ENCODE assay signal across 1 cellular context in the genomic region with DNA sequence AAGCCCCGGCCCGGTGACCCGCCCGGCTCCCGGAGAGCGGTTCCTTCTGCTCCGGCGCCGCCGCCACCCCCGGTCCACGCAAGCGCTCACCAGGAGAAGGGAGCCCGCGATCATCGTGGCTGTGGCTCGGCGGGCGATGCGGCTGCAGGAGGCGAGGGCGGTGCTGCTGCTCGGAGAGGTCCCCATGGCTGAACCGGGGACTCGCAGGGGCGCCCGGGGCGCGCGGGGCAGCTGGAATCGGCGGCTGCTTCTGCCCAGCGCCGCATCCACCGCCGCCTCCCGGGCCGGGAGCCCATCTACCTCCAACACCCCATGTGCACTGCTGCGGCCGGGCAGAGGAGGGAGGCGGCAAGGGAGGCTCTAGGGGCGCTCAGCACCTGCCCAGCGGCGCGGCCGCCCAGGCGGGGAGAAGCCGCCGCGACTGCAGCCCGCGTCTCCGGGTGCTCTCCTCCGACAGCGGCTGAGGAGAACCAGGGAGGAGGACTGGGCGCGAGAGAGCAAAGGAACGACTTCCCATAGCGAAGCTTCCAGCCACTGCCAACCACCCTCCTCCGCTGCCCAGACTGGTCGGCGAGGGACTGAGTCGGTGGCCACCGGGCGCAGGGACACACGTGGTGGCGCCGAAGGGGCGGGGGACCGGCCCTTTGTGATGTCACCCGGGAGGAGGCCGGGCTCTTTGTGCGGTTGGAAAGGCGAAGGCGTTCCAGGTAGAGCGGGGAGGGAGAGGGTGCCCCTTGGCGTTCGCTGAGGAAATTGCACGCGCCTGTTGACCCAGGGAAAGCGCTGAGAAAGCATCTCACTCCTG.
A peak's percentile ranks its signal among the peaks of the same experiment; 100 is the strongest.
TF ChIP-seq lines count a peak whose summit lies in the region.

A gene with protein sequence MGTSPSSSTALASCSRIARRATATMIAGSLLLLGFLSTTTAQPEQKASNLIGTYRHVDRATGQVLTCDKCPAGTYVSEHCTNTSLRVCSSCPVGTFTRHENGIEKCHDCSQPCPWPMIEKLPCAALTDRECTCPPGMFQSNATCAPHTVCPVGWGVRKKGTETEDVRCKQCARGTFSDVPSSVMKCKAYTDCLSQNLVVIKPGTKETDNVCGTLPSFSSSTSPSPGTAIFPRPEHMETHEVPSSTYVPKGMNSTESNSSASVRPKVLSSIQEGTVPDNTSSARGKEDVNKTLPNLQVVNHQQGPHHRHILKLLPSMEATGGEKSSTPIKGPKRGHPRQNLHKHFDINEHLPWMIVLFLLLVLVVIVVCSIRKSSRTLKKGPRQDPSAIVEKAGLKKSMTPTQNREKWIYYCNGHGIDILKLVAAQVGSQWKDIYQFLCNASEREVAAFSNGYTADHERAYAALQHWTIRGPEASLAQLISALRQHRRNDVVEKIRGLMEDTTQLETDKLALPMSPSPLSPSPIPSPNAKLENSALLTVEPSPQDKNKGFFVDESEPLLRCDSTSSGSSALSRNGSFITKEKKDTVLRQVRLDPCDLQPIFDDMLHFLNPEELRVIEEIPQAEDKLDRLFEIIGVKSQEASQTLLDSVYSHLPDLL (minus strand): TSS at position 580 of the 805 bp plus-strand sequence. CDS start 394 bp downstream, at position 186.

TF ChIP-seq in HepG2, 621 proteins besides CTCF, POLR2A, EP300 and RAD21 (continued from another document and continues in another):
- TF ChIP-seq, protein P1, sequence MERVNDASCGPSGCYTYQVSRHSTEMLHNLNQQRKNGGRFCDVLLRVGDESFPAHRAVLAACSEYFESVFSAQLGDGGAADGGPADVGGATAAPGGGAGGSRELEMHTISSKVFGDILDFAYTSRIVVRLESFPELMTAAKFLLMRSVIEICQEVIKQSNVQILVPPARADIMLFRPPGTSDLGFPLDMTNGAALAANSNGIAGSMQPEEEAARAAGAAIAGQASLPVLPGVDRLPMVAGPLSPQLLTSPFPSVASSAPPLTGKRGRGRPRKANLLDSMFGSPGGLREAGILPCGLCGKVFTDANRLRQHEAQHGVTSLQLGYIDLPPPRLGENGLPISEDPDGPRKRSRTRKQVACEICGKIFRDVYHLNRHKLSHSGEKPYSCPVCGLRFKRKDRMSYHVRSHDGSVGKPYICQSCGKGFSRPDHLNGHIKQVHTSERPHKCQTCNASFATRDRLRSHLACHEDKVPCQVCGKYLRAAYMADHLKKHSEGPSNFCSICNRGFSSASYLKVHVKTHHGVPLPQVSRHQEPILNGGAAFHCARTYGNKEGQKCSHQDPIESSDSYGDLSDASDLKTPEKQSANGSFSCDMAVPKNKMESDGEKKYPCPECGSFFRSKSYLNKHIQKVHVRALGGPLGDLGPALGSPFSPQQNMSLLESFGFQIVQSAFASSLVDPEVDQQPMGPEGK (CRISPR knock-in tag; IDR thresholded peaks at IDR 0.05) = peak; percentile 84
- TF ChIP-seq GFI1 (CRISPR knock-in tag; IDR thresholded peaks at IDR 0.05; ENCODE audit: borderline replicate concordance) = peak; percentile 75; the same call in 1 of the 2 replicates
- 0 out of 2 replicates have a peak, but pooled peaks have one; percentile 84 for TF ChIP-seq WIZ (CRISPR knock-in tag; IDR thresholded peaks at IDR 0.05)
- TF ChIP-seq RFX1 (IDR thresholded peaks at IDR 0.05) = no peak
- TF ChIP-seq FOXO1 (CRISPR knock-in tag; IDR thresholded peaks at IDR 0.05) = 0 out of 2 replicates have a peak, but pooled peaks have one; percentile 62
- peak; percentile 40; the same call in 1 of the 2 replicates for TF ChIP-seq HNF4A (CRISPR knock-in tag; IDR thresholded peaks at IDR 0.05)
- peak; percentile 98 for TF ChIP-seq KLF6 (CRISPR knock-in tag; IDR thresholded peaks at IDR 0.05)
- peak; percentile 70; the same call in 1 of the 2 replicates for TF ChIP-seq ZNF841 (CRISPR knock-in tag; IDR thresholded peaks at IDR 0.05; ENCODE audit: borderline replicate concordance)
- no peak for TF ChIP-seq ZNF180 (CRISPR knock-in tag; IDR thresholded peaks at IDR 0.05; ENCODE audit: borderline replicate concordance, low read depth)
- 0 out of 2 replicates have a peak, but pooled peaks have one; percentile 38 for TF ChIP-seq ZKSCAN5 (CRISPR knock-in tag; IDR thresholded peaks at IDR 0.05)
- TF ChIP-seq NR2F6 (IDR thresholded peaks at IDR 0.05) = no peak
- peak; percentile 61; the same call in 1 of the 2 replicates for TF ChIP-seq NR2F6 (CRISPR knock-in tag; IDR thresholded peaks at IDR 0.05)
- TF ChIP-seq, protein P2, sequence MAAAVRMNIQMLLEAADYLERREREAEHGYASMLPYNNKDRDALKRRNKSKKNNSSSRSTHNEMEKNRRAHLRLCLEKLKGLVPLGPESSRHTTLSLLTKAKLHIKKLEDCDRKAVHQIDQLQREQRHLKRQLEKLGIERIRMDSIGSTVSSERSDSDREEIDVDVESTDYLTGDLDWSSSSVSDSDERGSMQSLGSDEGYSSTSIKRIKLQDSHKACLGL (CRISPR knock-in tag; IDR thresholded peaks at IDR 0.05) = peak; percentile 99; the same call in 1 of the 2 replicates
- TF ChIP-seq SMC3 (IDR thresholded peaks at IDR 0.05; ENCODE audit: low read length) = peak; percentile 95
- TF ChIP-seq, protein P3, sequence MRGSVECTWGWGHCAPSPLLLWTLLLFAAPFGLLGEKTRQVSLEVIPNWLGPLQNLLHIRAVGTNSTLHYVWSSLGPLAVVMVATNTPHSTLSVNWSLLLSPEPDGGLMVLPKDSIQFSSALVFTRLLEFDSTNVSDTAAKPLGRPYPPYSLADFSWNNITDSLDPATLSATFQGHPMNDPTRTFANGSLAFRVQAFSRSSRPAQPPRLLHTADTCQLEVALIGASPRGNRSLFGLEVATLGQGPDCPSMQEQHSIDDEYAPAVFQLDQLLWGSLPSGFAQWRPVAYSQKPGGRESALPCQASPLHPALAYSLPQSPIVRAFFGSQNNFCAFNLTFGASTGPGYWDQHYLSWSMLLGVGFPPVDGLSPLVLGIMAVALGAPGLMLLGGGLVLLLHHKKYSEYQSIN (CRISPR knock-in tag; IDR thresholded peaks at IDR 0.05; ENCODE audit: borderline replicate concordance) = 0 out of 2 replicates have a peak, but pooled peaks have one; percentile 1
- peak; percentile 93 for TF ChIP-seq POGZ (CRISPR knock-in tag; IDR thresholded peaks at IDR 0.05)
- TF ChIP-seq, protein P4, sequence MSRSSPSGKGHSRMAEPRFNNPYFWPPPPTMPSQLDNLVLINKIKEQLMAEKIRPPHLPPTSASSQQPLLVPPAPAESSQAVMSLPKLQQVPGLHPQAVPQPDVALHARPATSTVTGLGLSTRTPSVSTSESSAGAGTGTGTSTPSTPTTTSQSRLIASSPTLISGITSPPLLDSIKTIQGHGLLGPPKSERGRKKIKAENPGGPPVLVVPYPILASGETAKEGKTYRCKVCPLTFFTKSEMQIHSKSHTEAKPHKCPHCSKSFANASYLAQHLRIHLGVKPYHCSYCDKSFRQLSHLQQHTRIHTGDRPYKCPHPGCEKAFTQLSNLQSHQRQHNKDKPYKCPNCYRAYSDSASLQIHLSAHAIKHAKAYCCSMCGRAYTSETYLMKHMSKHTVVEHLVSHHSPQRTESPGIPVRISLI (CRISPR knock-in tag; IDR thresholded peaks at IDR 0.05; ENCODE audit: borderline replicate concordance) = no peak
- TF ChIP-seq, protein P5, sequence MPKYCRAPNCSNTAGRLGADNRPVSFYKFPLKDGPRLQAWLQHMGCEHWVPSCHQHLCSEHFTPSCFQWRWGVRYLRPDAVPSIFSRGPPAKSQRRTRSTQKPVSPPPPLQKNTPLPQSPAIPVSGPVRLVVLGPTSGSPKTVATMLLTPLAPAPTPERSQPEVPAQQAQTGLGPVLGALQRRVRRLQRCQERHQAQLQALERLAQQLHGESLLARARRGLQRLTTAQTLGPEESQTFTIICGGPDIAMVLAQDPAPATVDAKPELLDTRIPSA (CRISPR knock-in tag; IDR thresholded peaks at IDR 0.05; ENCODE audit: borderline replicate concordance) = peak; percentile 41; the same call in 1 of the 2 replicates
- TF ChIP-seq, protein P6, sequence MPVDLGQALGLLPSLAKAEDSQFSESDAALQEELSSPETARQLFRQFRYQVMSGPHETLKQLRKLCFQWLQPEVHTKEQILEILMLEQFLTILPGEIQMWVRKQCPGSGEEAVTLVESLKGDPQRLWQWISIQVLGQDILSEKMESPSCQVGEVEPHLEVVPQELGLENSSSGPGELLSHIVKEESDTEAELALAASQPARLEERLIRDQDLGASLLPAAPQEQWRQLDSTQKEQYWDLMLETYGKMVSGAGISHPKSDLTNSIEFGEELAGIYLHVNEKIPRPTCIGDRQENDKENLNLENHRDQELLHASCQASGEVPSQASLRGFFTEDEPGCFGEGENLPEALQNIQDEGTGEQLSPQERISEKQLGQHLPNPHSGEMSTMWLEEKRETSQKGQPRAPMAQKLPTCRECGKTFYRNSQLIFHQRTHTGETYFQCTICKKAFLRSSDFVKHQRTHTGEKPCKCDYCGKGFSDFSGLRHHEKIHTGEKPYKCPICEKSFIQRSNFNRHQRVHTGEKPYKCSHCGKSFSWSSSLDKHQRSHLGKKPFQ (CRISPR knock-in tag; IDR thresholded peaks at IDR 0.05; ENCODE audit: insufficient replicate concordance) = no peak
- peak; percentile 53; the same call in 1 of the 2 replicates for TF ChIP-seq FOXK1 (CRISPR knock-in tag; IDR thresholded peaks at IDR 0.05; ENCODE audit: borderline replicate concordance, low read depth)
- TF ChIP-seq XRCC5 (optimal IDR thresholded peaks at IDR 0.05; ENCODE audit: low read length) = peak; percentile 99
- peak; percentile 85; the same call in 1 of the 2 replicates for TF ChIP-seq ZNF232 (CRISPR knock-in tag; IDR thresholded peaks at IDR 0.05; ENCODE audit: borderline replicate concordance)
- peak; percentile 75; the same call in 1 of the 2 replicates for TF ChIP-seq ZNF33B (CRISPR knock-in tag; IDR thresholded peaks at IDR 0.05)
- TF ChIP-seq, protein P7, sequence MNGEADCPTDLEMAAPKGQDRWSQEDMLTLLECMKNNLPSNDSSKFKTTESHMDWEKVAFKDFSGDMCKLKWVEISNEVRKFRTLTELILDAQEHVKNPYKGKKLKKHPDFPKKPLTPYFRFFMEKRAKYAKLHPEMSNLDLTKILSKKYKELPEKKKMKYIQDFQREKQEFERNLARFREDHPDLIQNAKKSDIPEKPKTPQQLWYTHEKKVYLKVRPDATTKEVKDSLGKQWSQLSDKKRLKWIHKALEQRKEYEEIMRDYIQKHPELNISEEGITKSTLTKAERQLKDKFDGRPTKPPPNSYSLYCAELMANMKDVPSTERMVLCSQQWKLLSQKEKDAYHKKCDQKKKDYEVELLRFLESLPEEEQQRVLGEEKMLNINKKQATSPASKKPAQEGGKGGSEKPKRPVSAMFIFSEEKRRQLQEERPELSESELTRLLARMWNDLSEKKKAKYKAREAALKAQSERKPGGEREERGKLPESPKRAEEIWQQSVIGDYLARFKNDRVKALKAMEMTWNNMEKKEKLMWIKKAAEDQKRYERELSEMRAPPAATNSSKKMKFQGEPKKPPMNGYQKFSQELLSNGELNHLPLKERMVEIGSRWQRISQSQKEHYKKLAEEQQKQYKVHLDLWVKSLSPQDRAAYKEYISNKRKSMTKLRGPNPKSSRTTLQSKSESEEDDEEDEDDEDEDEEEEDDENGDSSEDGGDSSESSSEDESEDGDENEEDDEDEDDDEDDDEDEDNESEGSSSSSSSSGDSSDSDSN (CRISPR knock-in tag; IDR thresholded peaks at IDR 0.05) = peak; percentile 95
- peak; percentile 80; the same call in 1 of the 2 replicates for TF ChIP-seq KLF9 (CRISPR knock-in tag; IDR thresholded peaks at IDR 0.05; ENCODE audit: low read depth)
- peak; percentile 72; the same call in 1 of the 2 replicates for TF ChIP-seq KDM4B (CRISPR knock-in tag; IDR thresholded peaks at IDR 0.05)
- TF ChIP-seq, protein P8, sequence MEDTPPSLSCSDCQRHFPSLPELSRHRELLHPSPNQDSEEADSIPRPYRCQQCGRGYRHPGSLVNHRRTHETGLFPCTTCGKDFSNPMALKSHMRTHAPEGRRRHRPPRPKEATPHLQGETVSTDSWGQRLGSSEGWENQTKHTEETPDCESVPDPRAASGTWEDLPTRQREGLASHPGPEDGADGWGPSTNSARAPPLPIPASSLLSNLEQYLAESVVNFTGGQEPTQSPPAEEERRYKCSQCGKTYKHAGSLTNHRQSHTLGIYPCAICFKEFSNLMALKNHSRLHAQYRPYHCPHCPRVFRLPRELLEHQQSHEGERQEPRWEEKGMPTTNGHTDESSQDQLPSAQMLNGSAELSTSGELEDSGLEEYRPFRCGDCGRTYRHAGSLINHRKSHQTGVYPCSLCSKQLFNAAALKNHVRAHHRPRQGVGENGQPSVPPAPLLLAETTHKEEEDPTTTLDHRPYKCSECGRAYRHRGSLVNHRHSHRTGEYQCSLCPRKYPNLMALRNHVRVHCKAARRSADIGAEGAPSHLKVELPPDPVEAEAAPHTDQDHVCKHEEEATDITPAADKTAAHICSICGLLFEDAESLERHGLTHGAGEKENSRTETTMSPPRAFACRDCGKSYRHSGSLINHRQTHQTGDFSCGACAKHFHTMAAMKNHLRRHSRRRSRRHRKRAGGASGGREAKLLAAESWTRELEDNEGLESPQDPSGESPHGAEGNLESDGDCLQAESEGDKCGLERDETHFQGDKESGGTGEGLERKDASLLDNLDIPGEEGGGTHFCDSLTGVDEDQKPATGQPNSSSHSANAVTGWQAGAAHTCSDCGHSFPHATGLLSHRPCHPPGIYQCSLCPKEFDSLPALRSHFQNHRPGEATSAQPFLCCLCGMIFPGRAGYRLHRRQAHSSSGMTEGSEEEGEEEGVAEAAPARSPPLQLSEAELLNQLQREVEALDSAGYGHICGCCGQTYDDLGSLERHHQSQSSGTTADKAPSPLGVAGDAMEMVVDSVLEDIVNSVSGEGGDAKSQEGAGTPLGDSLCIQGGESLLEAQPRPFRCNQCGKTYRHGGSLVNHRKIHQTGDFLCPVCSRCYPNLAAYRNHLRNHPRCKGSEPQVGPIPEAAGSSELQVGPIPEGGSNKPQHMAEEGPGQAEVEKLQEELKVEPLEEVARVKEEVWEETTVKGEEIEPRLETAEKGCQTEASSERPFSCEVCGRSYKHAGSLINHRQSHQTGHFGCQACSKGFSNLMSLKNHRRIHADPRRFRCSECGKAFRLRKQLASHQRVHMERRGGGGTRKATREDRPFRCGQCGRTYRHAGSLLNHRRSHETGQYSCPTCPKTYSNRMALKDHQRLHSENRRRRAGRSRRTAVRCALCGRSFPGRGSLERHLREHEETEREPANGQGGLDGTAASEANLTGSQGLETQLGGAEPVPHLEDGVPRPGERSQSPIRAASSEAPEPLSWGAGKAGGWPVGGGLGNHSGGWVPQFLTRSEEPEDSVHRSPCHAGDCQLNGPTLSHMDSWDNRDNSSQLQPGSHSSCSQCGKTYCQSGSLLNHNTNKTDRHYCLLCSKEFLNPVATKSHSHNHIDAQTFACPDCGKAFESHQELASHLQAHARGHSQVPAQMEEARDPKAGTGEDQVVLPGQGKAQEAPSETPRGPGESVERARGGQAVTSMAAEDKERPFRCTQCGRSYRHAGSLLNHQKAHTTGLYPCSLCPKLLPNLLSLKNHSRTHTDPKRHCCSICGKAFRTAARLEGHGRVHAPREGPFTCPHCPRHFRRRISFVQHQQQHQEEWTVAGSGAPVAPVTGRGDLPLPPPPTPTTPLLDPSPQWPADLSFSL (CRISPR knock-in tag; IDR thresholded peaks at IDR 0.05) = 0 out of 2 replicates have a peak, but pooled peaks have one; percentile 41
- peak; percentile 33; the same call in 1 of the 2 replicates for TF ChIP-seq PPARG (CRISPR knock-in tag; conservative IDR thresholded peaks at IDR 0.05)
- peak; percentile 83 for TF ChIP-seq AGO1 (IDR thresholded peaks at IDR 0.05; ENCODE audit: low read depth, low read length, poor library complexity, severe bottlenecking)
- no peak for TF ChIP-seq KAT2B (IDR thresholded peaks at IDR 0.05; ENCODE audit: borderline replicate concordance, low read depth, low read length)
- TF ChIP-seq, protein P9, sequence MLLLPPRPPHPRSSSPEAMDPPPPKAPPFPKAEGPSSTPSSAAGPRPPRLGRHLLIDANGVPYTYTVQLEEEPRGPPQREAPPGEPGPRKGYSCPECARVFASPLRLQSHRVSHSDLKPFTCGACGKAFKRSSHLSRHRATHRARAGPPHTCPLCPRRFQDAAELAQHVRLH (CRISPR knock-in tag; IDR thresholded peaks at IDR 0.05; ENCODE audit: borderline replicate concordance, low read depth) = peak; percentile 97; the same call in 1 of the 2 replicates
